22 cellular contexts compared by ENCODE assay signal in genomic region chr7:26321440-26321839, GRCh38.
DNase-seq lines count a peak whose midpoint lies in the region; ATAC-seq and TF ChIP-seq lines count a peak whose summit lies in the region.
"Had no signal": no experiment of that assay in that cellular context is flagged by ENCODE, and none has a peak within 500 bp of the region (broad histone marks: within the 10 kb centered on the region; RNA-seq: fewer than 3 reads in every experiment).

No MANE protein-coding gene starts in this region.

- H3K4me3 ChIP-seq in epithelial cell of esophagus (ENCODE audit: low read length), result no peak overlapping the region
- H3K4me3 ChIP-seq in neutrophil (ENCODE audit: low read depth in 1 of 2, low read length in 1 of 2), result no peak overlapping the region
- H3K4me3 ChIP-seq: body of pancreas, esophagus squamous epithelium, lung had no signal

- CTCF ChIA-PET in RWPE1 (lab: Yijun Ruan, JAX), result interaction anchor here (0.6 kb wide), 1 partner anchor 245 kb away, joined by 3 read pairs; no protein-coding TSS in a partner anchor

- POLR2A ChIA-PET in RWPE1 (lab: Yijun Ruan, JAX; ENCODE audit: low non-redundant PET), result no interaction called here

- H3K4me1 ChIP-seq in neutrophil (ENCODE audit: control insufficient read depth in 1 of 2, insufficient read depth in 1 of 2, low read depth in 1 of 2, low read length in 1 of 2), result peaks cover 45% of the 10 kb centered on the region in 2 experiments
- H3K4me1 ChIP-seq: Caco-2, esophagus squamous epithelium had no signal

- H3K9me3 ChIP-seq in neutrophil, result no peaks in the 10 kb centered on the region
- H3K9me3 ChIP-seq: body of pancreas, Caco-2, esophagus squamous epithelium had no signal

- ATAC-seq in GM18517 (IDR thresholded peaks at IDR 0.05; ENCODE audit: unreplicated experiment), result no peak
- ATAC-seq: activated T-cell treated with anti-CD3 and anti-CD28 coated beads, Interleukin-2, amount 50 U/mL, for 72 hours; body of pancreas; natural killer cell treated with Interleukin-12 subunit alpha and Interleukin-12 subunit beta and Interleukin-15 and Interleukin-18, amount 100 ng/mL, for 72 hours; Right ventricle myocardium inferior; T-cell had no signal

- no peak overlapping the region for H3K27ac ChIP-seq in RWPE1
- H3K27ac ChIP-seq in neutrophil, result peak overlapping the region; percentile 82
- H3K27ac ChIP-seq: body of pancreas, esophagus squamous epithelium, WERI-Rb-1 had no signal

- no peaks in the 10 kb centered on the region for H3K27me3 ChIP-seq in neutrophil
- H3K27me3 ChIP-seq: body of pancreas, esophagus squamous epithelium had no signal

- DNase-seq in HCEC 1CT, result peak; percentile 21
- DNase-seq in RWPE1 (ENCODE audit: low spot score), result peak; percentile 34
- peak; percentile 45 for DNase-seq in epithelial cell of esophagus (ENCODE audit: low read depth)
- DNase-seq in NAMALWA (ENCODE audit: low spot score), result no peak
- no peak for DNase-seq in NOMO-1 treated with DMSO at 0.1 percent for 48 hours (lab: John Stamatoyannopoulos, UW; ENCODE audit: unreplicated experiment)
- DNase-seq in NCI-H128 (lab: John Stamatoyannopoulos, UW; ENCODE audit: unreplicated experiment), result no peak
- DNase-seq: activated CD4-positive, alpha-beta memory T cell treated with anti-CD3 and anti-CD28 coated beads, Interleukin-2, amount 10 ng/mL, durations not matched to agents 7 days and 5 days; activated T-cell treated with anti-CD3 and anti-CD28 coated beads, Interleukin-2, amount 50 U/mL, for 72 hours; body of pancreas; Caco-2; esophagus squamous epithelium; HFFc6; NCI-H1694; NCI-H446; NK-92 treated with Interleukin-12 subunit alpha and Interleukin-12 subunit beta, amount 100 ng/mL, for 24 hours; T-cell; WERI-Rb-1 had no signal

- peaks cover 16% of the 10 kb centered on the region for H3K36me3 ChIP-seq in neutrophil
- H3K36me3 ChIP-seq: esophagus squamous epithelium, WERI-Rb-1 had no signal

- TF ChIP-seq CTCF in RWPE1 (conservative IDR thresholded peaks at IDR 0.05; ENCODE audit: low read depth) (no peak), epithelial cell of esophagus (IDR thresholded peaks at IDR 0.05; ENCODE audit: insufficient read depth, low read depth, low read length, missing control alignments) (no peak), neutrophil (IDR thresholded peaks at IDR 0.05) (no peak)

Comparison
In these comparisons a context has a peak if more than half of its experiments do, and no peak if none do; other contexts are left out.
1. DNase-seq: peak in HCEC 1CT (single experiment), RWPE1 (single experiment) and epithelial cell of esophagus (single experiment); none in NAMALWA (single experiment), NOMO-1 treated with DMSO at 0.1 percent for 48 hours (single experiment) and NCI-H128 (single experiment).